In genomic region chr18:2655153-2655953, GRCh38 we compare ENCODE assay signal across 8 cellular contexts. TPM values are rescaled to one million over a fixed set of nuclear protein-coding genes. Genes with fewer than 3 reads are reported as not detected.
DNase-seq lines count a peak whose midpoint lies in the region; TF ChIP-seq lines count a peak whose summit lies in the region.

TSS of gene SMCHD1 (plus strand) at chr18:2655726. CDS start at chr18:2656076, 350 bp downstream.

- peak; percentile 84 for DNase-seq in G401 (ENCODE audit: low spot score)
- DNase-seq in H7: peak; percentile 94
- peak; percentile 75 for DNase-seq in M059J (ENCODE audit: low read depth)
- DNase-seq in SIG-M5 treated with dmso at 0.1 percent for 504 hours (lab: John Stamatoyannopoulos, UW; ENCODE audit: unreplicated experiment): peak; percentile 77
- peak; percentile 83 for DNase-seq in activated gamma-delta T cell treated with Interleukin-2 at 50 U/mL for 16 hours
- DNase-seq in fibroblast of villous mesenchyme (ENCODE audit: low read depth): peak; percentile 77
- DNase-seq in neural crest cell (ENCODE audit: low read depth, low spot score): peak; percentile 72

- no peak for TF ChIP-seq CTCF in fibroblast of villous mesenchyme (IDR thresholded peaks at IDR 0.05; ENCODE audit: insufficient read depth, low read depth, low read length)
- no peak for TF ChIP-seq CTCF in neural crest cell (conservative IDR thresholded peaks at IDR 0.05)

- no peaks in the 10 kb centered on the region for H3K9me3 Mint-ChIP-seq in neural crest cell

- H3K27me3 ChIP-seq in H7 (ENCODE audit: control insufficient read depth, insufficient read depth, low read length): peaks cover 42% of the 10 kb centered on the region
- no peaks in the 10 kb centered on the region for H3K27me3 ChIP-seq in stomach smooth muscle (ENCODE audit: control insufficient read depth in 1 of 2, insufficient read depth in 2 of 2, low read length in 2 of 2)

- in situ Hi-C loops in G401 (cut with HindIII; ENCODE audit: low sequenced_read_pairs): no loop called here

- peak within 1 kb of the TSS; percentile 97 for H3K4me3 ChIP-seq in H7 (ENCODE audit: insufficient read depth, low read depth, low read length)
- peak within 1 kb of the TSS; percentile 74 for H3K4me3 ChIP-seq in fibroblast of villous mesenchyme (ENCODE audit: low read depth, low read length)
- peak within 1 kb of the TSS; percentile 84 to 93 for H3K4me3 ChIP-seq in stomach smooth muscle (ENCODE audit: low read length in 2 of 2)

- H3K36me3 ChIP-seq in H7 (replicated peaks; ENCODE audit: control insufficient read depth, insufficient read depth, low read length) (no peaks in the 10 kb centered on the region), stomach smooth muscle (ENCODE audit: control insufficient read depth in 2 of 2, insufficient read depth in 2 of 2, low read length in 2 of 2) (no peaks in the 10 kb centered on the region)

- H3K4me1 Mint-ChIP-seq in neural crest cell: peaks cover 27% of the 10 kb centered on the region

- peaks cover 20% of the 10 kb centered on the region for H3K27me3 Mint-ChIP-seq in neural crest cell (ENCODE audit: low read depth)

- H3K4me1 ChIP-seq in stomach smooth muscle (ENCODE audit: control insufficient read depth, insufficient read depth, low read length): peaks cover 11% of the 10 kb centered on the region

- no peaks in the 10 kb centered on the region for H3K36me3 Mint-ChIP-seq in neural crest cell (ENCODE audit: low read depth)

- H3K9ac ChIP-seq in stomach smooth muscle (ENCODE audit: low read length in 2 of 2): peak within 1 kb of the TSS; percentile 85 to 89

- peak within 1 kb of the TSS; percentile 96 for H3K27ac Mint-ChIP-seq in neural crest cell (ENCODE audit: unreplicated experiment)

- peak within 1 kb of the TSS; percentile 93 for H3K27ac ChIP-seq in stomach smooth muscle (ENCODE audit: low read length)

- no peaks in the 10 kb centered on the region for H3K9me3 ChIP-seq in stomach smooth muscle (ENCODE audit: control insufficient read depth in 2 of 2, low read length in 2 of 2)

- H3K4me3 Mint-ChIP-seq in neural crest cell: peak within 1 kb of the TSS; percentile 93

RNA-seq across cellular contexts. Expression of gene SMCHD1, which starts in this region (rescaled TPM):
- 35.6 and 62.4 TPM in 2 replicates for total RNA-seq in G401 (2014; rRNA removed; shearing (Covaris generic))
- total RNA-seq in H7 (2014; rRNA removed; shearing (Covaris generic)): 24.4 and 40.5 TPM in 2 replicates
- total RNA-seq in M059J (2014; rRNA removed; shearing (Covaris generic)): 35.4 and 38.3 TPM in 2 replicates
- total RNA-seq in fibroblast of villous mesenchyme (72.8 and 104 TPM in 2 replicates), neural crest cell (66.3 and 73.4 TPM in 2 replicates)

Comparison
In these comparisons a context has a peak if more than half of its experiments do, and no peak if none do; other contexts are left out.
1. Peak in every context shown above with its lines: DNase-seq, H3K4me3 ChIP-seq and H3K27ac ChIP-seq.